Comparison of ENCODE assay signal across 26 cellular contexts in genomic region chr2:160132761-160133160, GRCh38.
"Had no signal": no experiment of that assay in that cellular context is flagged by ENCODE, and none has a peak within 500 bp of the region (broad histone marks: within the 10 kb centered on the region; RNA-seq: fewer than 3 reads in every experiment).

No MANE protein-coding gene starts in this region.

- H3K27me3 Mint-ChIP-seq: progenitor cell of endocrine pancreas had no signal

- H3K27ac ChIP-seq: coronary artery, left lung, neural progenitor cell, parathyroid adenoma, right lobe of liver, thoracic aorta, tibial nerve, upper lobe of left lung, uterus had no signal

- DNase-seq: dermis blood vessel endothelial cell; effector memory CD4-positive, alpha-beta T cell; gastrocnemius medialis; head of caudate nucleus; kidney; left cardiac atrium; left lung; mesendoderm; midbrain; naive thymus-derived CD4-positive, alpha-beta T cell; right lobe of liver; small intestine; stimulated activated CD4-positive, alpha-beta T cell treated with anti-CD3 and anti-CD28 coated beads, Interleukin-15, amount 100 ng/mL, for 24 hours; stimulated activated CD4-positive, alpha-beta T cell treated with anti-CD3 and anti-CD28 coated beads, Interleukin-2, amount 100 ng/mL, for 48 hours; stimulated activated naive B cell treated with anti-CD40 and anti-IgM and Interleukin-4, amounts not matched to agents 10 μg/mL and 1 μg/mL and 100 μg/mL, for 72 hours; upper lobe of left lung; uterus had no signal

- H3K4me1 Mint-ChIP-seq: naive thymus-derived CD4-positive, alpha-beta T cell; nephron; neural progenitor cell; stimulated activated naive B cell treated with anti-CD40 and anti-IgM and Interleukin-4, amounts not matched to agents 10 μg/mL and 1 μg/mL and 100 μg/mL, for 72 hours had no signal

- H3K36me3 Mint-ChIP-seq: naive thymus-derived CD4-positive, alpha-beta T cell; neural progenitor cell; stimulated activated naive B cell treated with anti-CD40 and anti-IgM and Interleukin-4, amounts not matched to agents 10 μg/mL and 1 μg/mL and 100 μg/mL, for 72 hours had no signal

- H3K4me3 Mint-ChIP-seq: naive thymus-derived CD4-positive, alpha-beta T cell; nephron; neural progenitor cell; stimulated activated naive B cell treated with anti-CD40 and anti-IgM and Interleukin-4, amounts not matched to agents 10 μg/mL and 1 μg/mL and 100 μg/mL, for 72 hours; stimulated activated naive CD8-positive, alpha-beta T cell treated with anti-CD3 and anti-CD28 coated beads, Interleukin-15, Interleukin-2, amounts not matched to agents 100 ng/mL and 50 ng/mL, for 24 hours had no signal

- H3K9me3 Mint-ChIP-seq: nephron; neural progenitor cell; stimulated activated naive CD8-positive, alpha-beta T cell treated with anti-CD3 and anti-CD28 coated beads, Interleukin-15, Interleukin-2, amounts not matched to agents 100 ng/mL and 50 ng/mL, for 24 hours had no signal

- FAIRE-seq: endothelial cell of umbilical vein, kidney, small intestine had no signal

- ATAC-seq: gastrocnemius medialis; left cardiac atrium; left lung; naive thymus-derived CD4-positive, alpha-beta T cell; right lobe of liver; stimulated activated naive B cell treated with anti-CD40 and anti-IgM and Interleukin-4, amounts not matched to agents 10 μg/mL and 1 μg/mL and 100 μg/mL, for 72 hours had no signal

- H3K27ac Mint-ChIP-seq: naive thymus-derived CD4-positive, alpha-beta T cell; nephron; neural progenitor cell; progenitor cell of endocrine pancreas; stimulated activated naive B cell treated with anti-CD40 and anti-IgM and Interleukin-4, amounts not matched to agents 10 μg/mL and 1 μg/mL and 100 μg/mL, for 72 hours; stimulated activated naive CD8-positive, alpha-beta T cell treated with anti-CD3 and anti-CD28 coated beads, Interleukin-15, Interleukin-2, amounts not matched to agents 100 ng/mL and 50 ng/mL, for 24 hours had no signal
